8 cellular contexts compared by ENCODE assay signal in the genomic region with DNA sequence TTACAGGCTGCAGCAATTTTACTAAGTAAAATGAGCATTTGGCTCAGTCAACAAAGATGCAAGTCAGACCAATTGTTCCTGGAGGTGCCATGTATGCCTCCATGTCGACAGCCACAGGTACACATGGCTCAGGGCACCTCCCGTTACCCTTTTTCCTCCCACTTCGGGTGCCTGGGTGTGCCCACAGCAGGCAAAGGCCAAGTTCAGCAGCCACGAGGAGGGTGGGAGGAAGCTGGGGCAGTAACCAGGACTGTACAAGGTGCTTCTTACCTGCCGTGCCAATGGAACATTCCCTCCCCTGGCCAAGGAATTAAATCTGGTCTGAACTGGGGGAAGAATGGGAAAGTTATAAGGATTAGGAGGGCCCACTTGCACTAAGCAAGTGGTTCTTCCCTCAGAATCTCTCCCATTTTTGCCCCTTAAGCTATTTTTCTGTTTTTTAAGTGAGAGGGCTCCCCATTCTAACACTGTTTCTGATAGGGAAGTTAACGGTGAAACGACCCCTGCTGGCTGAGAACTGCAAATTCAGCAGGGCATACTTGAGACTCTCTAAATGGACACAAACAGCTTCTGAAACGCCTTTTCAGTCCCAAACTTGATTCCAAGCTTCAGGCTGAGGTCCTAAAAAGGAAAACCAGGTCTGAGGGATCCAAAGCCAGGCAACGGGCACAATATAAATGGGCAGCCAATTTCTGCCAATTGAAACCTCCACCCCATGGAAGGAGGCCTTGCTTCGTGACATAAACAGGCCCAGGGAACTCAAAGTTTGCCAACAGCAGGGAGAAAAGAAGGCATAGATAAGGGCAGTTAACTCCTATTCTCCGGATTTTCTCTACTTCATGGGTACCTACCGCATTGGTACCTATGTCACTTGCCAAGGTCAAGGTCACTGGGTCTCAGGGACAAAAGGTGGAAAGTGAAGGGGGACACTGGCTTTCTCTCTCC. TPM values are rescaled to one million over a fixed set of nuclear protein-coding genes. Genes with fewer than 3 reads are reported as not detected.
A peak's percentile ranks its signal among the peaks of the same experiment; 100 is the strongest.
DNase-seq lines count a peak whose midpoint lies in the region; ATAC-seq lines count a peak whose summit lies in the region.

No MANE protein-coding gene starts in this region.

- H3K36me3 Mint-ChIP-seq in CD8-positive, alpha-beta memory T cell: peaks cover 1 to 13% (median 4%) of the 10 kb centered on the region in 3 donors
- H3K36me3 Mint-ChIP-seq in activated T-helper 2 cell treated with anti-CD3 and anti-CD28 coated beads, Interferon-gamma antibody, Interleukin-2, Interleukin-4, amounts not matched to agents 10 μg/mL and 5 μg/mL and 100 μg/mL, durations not matched to agents 14 hours and 24 hours and 36 hours (ENCODE audit: low read depth): peaks cover 56% of the 10 kb centered on the region

- ATAC-seq in HG02852 (IDR thresholded peaks at IDR 0.05; ENCODE audit: unreplicated experiment) (peak; percentile 43), HG02885 (IDR thresholded peaks at IDR 0.05; ENCODE audit: poor library complexity, unreplicated experiment) (no peak)

- H3K9me3 Mint-ChIP-seq in CD8-positive, alpha-beta memory T cell: peaks cover 0 to 3% (median 0%) of the 10 kb centered on the region in 5 donors
- peaks cover 20% of the 10 kb centered on the region for H3K9me3 Mint-ChIP-seq in activated T-helper 2 cell treated with anti-CD3 and anti-CD28 coated beads, Interferon-gamma antibody, Interleukin-2, Interleukin-4, amounts not matched to agents 10 μg/mL and 5 μg/mL and 100 μg/mL, durations not matched to agents 14 hours and 24 hours and 36 hours

- no peaks in the 10 kb centered on the region for H3K36me3 ChIP-seq in CD8-positive, alpha-beta memory T cell (ENCODE audit: insufficient read depth, low read length)

- H3K4me3 Mint-ChIP-seq in CD8-positive, alpha-beta memory T cell: peak overlapping the region; percentile 38 to 83 (median 73)
- H3K4me3 Mint-ChIP-seq in activated T-helper 2 cell treated with anti-CD3 and anti-CD28 coated beads, Interferon-gamma antibody, Interleukin-2, Interleukin-4, amounts not matched to agents 10 μg/mL and 5 μg/mL and 100 μg/mL, durations not matched to agents 14 hours and 24 hours and 36 hours (ENCODE audit: low read depth): peak overlapping the region; percentile 58

- CTCF ChIA-PET in CD8-positive, alpha-beta memory T cell (lab: Charles Lee): interaction anchor here (0.6 to 4.5 kb wide), 39 partner anchors 8 to 378 kb away, joined by 3 to 80 read pairs (median 4); no protein-coding TSS in a partner anchor

- peaks cover 41% of the 10 kb centered on the region for H3K4me1 ChIP-seq in CD8-positive, alpha-beta memory T cell (ENCODE audit: insufficient read depth, low read length)

- H3K27ac Mint-ChIP-seq in CD8-positive, alpha-beta memory T cell: peak overlapping the region; percentile 75 to 95 (median 92)
- peak overlapping the region; percentile 79 for H3K27ac Mint-ChIP-seq in activated T-helper 2 cell treated with anti-CD3 and anti-CD28 coated beads, Interferon-gamma antibody, Interleukin-2, Interleukin-4, amounts not matched to agents 10 μg/mL and 5 μg/mL and 100 μg/mL, durations not matched to agents 14 hours and 24 hours and 36 hours

- H3K27me3 Mint-ChIP-seq in CD8-positive, alpha-beta memory T cell: no peaks in the 10 kb centered on the region
- no peaks in the 10 kb centered on the region for H3K27me3 Mint-ChIP-seq in activated T-helper 2 cell treated with anti-CD3 and anti-CD28 coated beads, Interferon-gamma antibody, Interleukin-2, Interleukin-4, amounts not matched to agents 10 μg/mL and 5 μg/mL and 100 μg/mL, durations not matched to agents 14 hours and 24 hours and 36 hours (ENCODE audit: low read depth)

- no peaks in the 10 kb centered on the region for H3K9me3 ChIP-seq in CD8-positive, alpha-beta memory T cell (ENCODE audit: low read length)

- no peak overlapping the region for H3K27ac ChIP-seq in CD8-positive, alpha-beta memory T cell (ENCODE audit: low read depth, low read length)

- H3K4me1 Mint-ChIP-seq in CD8-positive, alpha-beta memory T cell: peaks cover 56 to 74% (median 63%) of the 10 kb centered on the region in 3 donors
- H3K4me1 Mint-ChIP-seq in activated T-helper 2 cell treated with anti-CD3 and anti-CD28 coated beads, Interferon-gamma antibody, Interleukin-2, Interleukin-4, amounts not matched to agents 10 μg/mL and 5 μg/mL and 100 μg/mL, durations not matched to agents 14 hours and 24 hours and 36 hours (ENCODE audit: low read depth): peaks cover 39% of the 10 kb centered on the region

- intact Hi-C loops in activated T-helper 2 cell treated with anti-CD3 and anti-CD28 coated beads, Interferon-gamma antibody, Interleukin-2, Interleukin-4, amounts not matched to agents 10 μg/mL and 5 μg/mL and 100 μg/mL, durations not matched to agents 14 hours and 24 hours and 36 hours (cut with micrococcal nuclease): loop anchor here (1.0 to 5.0 kb wide), 3 partner anchors 35 to 74 kb away; no protein-coding TSS in a partner anchor

- H3K4me3 ChIP-seq in CD8-positive, alpha-beta memory T cell (ENCODE audit: low read length): peak overlapping the region; percentile 18

- POLR2A ChIA-PET in CD8-positive, alpha-beta memory T cell (lab: Charles Lee): interaction anchor here (0.6 to 2.1 kb wide), 13 partner anchors 9 to 280 kb away, joined by 3 to 17 read pairs (median 3); no protein-coding TSS in a partner anchor

- peak; percentile 48 to 80 (median 66) for DNase-seq in CD8-positive, alpha-beta memory T cell
- peak; percentile 51 for DNase-seq in RPMI7951 (ENCODE audit: low read depth)
- peak; percentile 50 for DNase-seq in activated T-helper 2 cell treated with anti-CD3 and anti-CD28 coated beads, Interferon-gamma antibody, Interleukin-2, Interleukin-4, amounts not matched to agents 10 μg/mL and 5 μg/mL and 100 μg/mL, durations not matched to agents 14 hours and 24 hours and 36 hours (ENCODE audit: low spot score)
- DNase-seq in germinal center (ENCODE audit: low spot score): peak; percentile 52
- peak; percentile 51 for DNase-seq in renal cortical epithelial cell (ENCODE audit: low read depth)
- DNase-seq in GM19240 (ENCODE audit: insufficient read length, low spot score): no peak

- no peaks in the 10 kb centered on the region for H3K27me3 ChIP-seq in CD8-positive, alpha-beta memory T cell (ENCODE audit: insufficient read depth, low read length, poor library complexity, severe bottlenecking)

RNA-seq across cellular contexts. Expression of a gene that starts 24.8 kb away (rescaled TPM):
- 1 to 10 TPM; 3.6 to 4.7 TPM for total RNA-seq in CD8-positive, alpha-beta memory T cell
- polyA plus RNA-seq in CD8-positive, alpha-beta memory T cell: 14.3 TPM
- total RNA-seq in RPMI7951 (2014; rRNA removed; shearing (Covaris generic)): not detected in 2 replicates
- 16.8 and 17.2 TPM in 2 replicates for total RNA-seq in activated T-helper 2 cell treated with anti-CD3 and anti-CD28 coated beads, Interferon-gamma antibody, Interleukin-2, Interleukin-4, amounts not matched to agents 10 μg/mL and 5 μg/mL and 100 μg/mL, durations not matched to agents 14 hours and 24 hours and 36 hours
- not detected in 2 replicates for total RNA-seq in renal cortical epithelial cell

RNA-seq across cellular contexts. Expression of a gene that starts 38.6 kb away (rescaled TPM):
- 100 to 1,000 TPM; 320 to 340 TPM for total RNA-seq in CD8-positive, alpha-beta memory T cell
- polyA plus RNA-seq in CD8-positive, alpha-beta memory T cell: 311 TPM
- 2.8 and 3.4 TPM in 2 replicates for total RNA-seq in RPMI7951 (2014; rRNA removed; shearing (Covaris generic))
- 350 and 351 TPM in 2 replicates for total RNA-seq in activated T-helper 2 cell treated with anti-CD3 and anti-CD28 coated beads, Interferon-gamma antibody, Interleukin-2, Interleukin-4, amounts not matched to agents 10 μg/mL and 5 μg/mL and 100 μg/mL, durations not matched to agents 14 hours and 24 hours and 36 hours
- total RNA-seq in renal cortical epithelial cell: 1.2 and 2.2 TPM in 2 replicates

RNA-seq across cellular contexts. Expression of a gene that starts 52.6 kb away (rescaled TPM):
- 10 to 100 TPM; 66.8 to 67.1 TPM for total RNA-seq in CD8-positive, alpha-beta memory T cell
- 253 TPM for polyA plus RNA-seq in CD8-positive, alpha-beta memory T cell
- total RNA-seq in RPMI7951 (2014; rRNA removed; shearing (Covaris generic)): not detected in 2 replicates
- total RNA-seq in activated T-helper 2 cell treated with anti-CD3 and anti-CD28 coated beads, Interferon-gamma antibody, Interleukin-2, Interleukin-4, amounts not matched to agents 10 μg/mL and 5 μg/mL and 100 μg/mL, durations not matched to agents 14 hours and 24 hours and 36 hours: 70.9 and 72.2 TPM in 2 replicates
- total RNA-seq in renal cortical epithelial cell: 0.25 and 1.2 TPM in 2 replicates

Comparison
In these comparisons a context has a peak if more than half of its experiments do, and no peak if none do; other contexts are left out.
1. RNA of a gene that starts 38.6 kb away (total RNA-seq): 350 to 351 TPM in activated T-helper 2 cell treated with anti-CD3 and anti-CD28 coated beads, Interferon-gamma antibody, Interleukin-2, Interleukin-4, amounts not matched to agents 10 μg/mL and 5 μg/mL and 100 μg/mL, durations not matched to agents 14 hours and 24 hours and 36 hours and 320 to 340 TPM in CD8-positive, alpha-beta memory T cell; 2.8 to 3.4 TPM in RPMI7951 and 1.2 to 2.2 TPM in renal cortical epithelial cell; every median in the first group is over 10 times any median in the second.
2. RNA of a gene that starts 52.6 kb away (total RNA-seq): 70.9 to 72.2 TPM in activated T-helper 2 cell treated with anti-CD3 and anti-CD28 coated beads, Interferon-gamma antibody, Interleukin-2, Interleukin-4, amounts not matched to agents 10 μg/mL and 5 μg/mL and 100 μg/mL, durations not matched to agents 14 hours and 24 hours and 36 hours and 66.8 to 67.1 TPM in CD8-positive, alpha-beta memory T cell; 0.25 to 1.2 TPM in renal cortical epithelial cell and not detected in RPMI7951; every median in the first group is over 10 times any median in the second.